Comparison of ENCODE assay signal across 1 cellular context in the genomic region with DNA sequence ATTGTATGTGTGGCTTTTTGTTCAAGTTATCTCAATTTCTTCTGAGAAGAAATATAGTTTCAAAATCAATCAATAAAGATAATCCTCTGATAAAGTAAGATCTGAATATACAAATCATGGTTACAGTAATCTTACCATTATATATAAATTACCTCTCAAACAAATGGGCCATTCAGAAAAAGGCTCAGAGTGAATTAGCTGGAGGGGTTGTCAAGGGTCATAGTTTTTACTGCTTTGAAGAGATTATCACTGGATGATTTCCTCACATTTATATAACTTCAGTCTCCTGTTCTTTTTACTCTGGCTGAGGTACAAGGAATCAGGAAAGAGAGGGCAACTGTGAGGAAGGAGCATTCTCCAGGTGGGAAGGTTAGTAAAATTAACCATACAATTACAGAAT.
TF ChIP-seq lines count a peak whose summit lies in the region.

No MANE protein-coding gene starts in this region.

TF ChIP-seq in HepG2, 621 proteins besides CTCF, POLR2A, EP300 and RAD21 (continued from another document):
- TF ChIP-seq, protein P1, sequence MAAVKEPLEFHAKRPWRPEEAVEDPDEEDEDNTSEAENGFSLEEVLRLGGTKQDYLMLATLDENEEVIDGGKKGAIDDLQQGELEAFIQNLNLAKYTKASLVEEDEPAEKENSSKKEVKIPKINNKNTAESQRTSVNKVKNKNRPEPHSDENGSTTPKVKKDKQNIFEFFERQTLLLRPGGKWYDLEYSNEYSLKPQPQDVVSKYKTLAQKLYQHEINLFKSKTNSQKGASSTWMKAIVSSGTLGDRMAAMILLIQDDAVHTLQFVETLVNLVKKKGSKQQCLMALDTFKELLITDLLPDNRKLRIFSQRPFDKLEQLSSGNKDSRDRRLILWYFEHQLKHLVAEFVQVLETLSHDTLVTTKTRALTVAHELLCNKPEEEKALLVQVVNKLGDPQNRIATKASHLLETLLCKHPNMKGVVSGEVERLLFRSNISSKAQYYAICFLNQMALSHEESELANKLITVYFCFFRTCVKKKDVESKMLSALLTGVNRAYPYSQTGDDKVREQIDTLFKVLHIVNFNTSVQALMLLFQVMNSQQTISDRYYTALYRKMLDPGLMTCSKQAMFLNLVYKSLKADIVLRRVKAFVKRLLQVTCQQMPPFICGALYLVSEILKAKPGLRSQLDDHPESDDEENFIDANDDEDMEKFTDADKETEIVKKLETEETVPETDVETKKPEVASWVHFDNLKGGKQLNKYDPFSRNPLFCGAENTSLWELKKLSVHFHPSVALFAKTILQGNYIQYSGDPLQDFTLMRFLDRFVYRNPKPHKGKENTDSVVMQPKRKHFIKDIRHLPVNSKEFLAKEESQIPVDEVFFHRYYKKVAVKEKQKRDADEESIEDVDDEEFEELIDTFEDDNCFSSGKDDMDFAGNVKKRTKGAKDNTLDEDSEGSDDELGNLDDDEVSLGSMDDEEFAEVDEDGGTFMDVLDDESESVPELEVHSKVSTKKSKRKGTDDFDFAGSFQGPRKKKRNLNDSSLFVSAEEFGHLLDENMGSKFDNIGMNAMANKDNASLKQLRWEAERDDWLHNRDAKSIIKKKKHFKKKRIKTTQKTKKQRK (IDR thresholded peaks at IDR 0.05; ENCODE audit: low read length), result no peak
- TF ChIP-seq ZNF75D (CRISPR knock-in tag; IDR thresholded peaks at IDR 0.05; ENCODE audit: borderline replicate concordance) (no peak), NCOA2 (CRISPR knock-in tag; IDR thresholded peaks at IDR 0.05) (0 out of 2 replicates have a peak, but pooled peaks have one; percentile 18), HNF4G (IDR thresholded peaks at IDR 0.05; ENCODE audit: borderline replicate concordance, low read depth, low read length) (0 out of 2 replicates have a peak, but pooled peaks have one; percentile 13), HNF4G (CRISPR knock-in tag; IDR thresholded peaks at IDR 0.05; ENCODE audit: borderline replicate concordance, low read depth) (no peak)
- TF ChIP-seq, protein P2, sequence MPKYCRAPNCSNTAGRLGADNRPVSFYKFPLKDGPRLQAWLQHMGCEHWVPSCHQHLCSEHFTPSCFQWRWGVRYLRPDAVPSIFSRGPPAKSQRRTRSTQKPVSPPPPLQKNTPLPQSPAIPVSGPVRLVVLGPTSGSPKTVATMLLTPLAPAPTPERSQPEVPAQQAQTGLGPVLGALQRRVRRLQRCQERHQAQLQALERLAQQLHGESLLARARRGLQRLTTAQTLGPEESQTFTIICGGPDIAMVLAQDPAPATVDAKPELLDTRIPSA (CRISPR knock-in tag; IDR thresholded peaks at IDR 0.05; ENCODE audit: borderline replicate concordance), result no peak
- TF ChIP-seq, protein P3, sequence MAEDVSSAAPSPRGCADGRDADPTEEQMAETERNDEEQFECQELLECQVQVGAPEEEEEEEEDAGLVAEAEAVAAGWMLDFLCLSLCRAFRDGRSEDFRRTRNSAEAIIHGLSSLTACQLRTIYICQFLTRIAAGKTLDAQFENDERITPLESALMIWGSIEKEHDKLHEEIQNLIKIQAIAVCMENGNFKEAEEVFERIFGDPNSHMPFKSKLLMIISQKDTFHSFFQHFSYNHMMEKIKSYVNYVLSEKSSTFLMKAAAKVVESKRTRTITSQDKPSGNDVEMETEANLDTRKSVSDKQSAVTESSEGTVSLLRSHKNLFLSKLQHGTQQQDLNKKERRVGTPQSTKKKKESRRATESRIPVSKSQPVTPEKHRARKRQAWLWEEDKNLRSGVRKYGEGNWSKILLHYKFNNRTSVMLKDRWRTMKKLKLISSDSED (CRISPR knock-in tag; IDR thresholded peaks at IDR 0.05), result no peak
- TF ChIP-seq, protein P4, sequence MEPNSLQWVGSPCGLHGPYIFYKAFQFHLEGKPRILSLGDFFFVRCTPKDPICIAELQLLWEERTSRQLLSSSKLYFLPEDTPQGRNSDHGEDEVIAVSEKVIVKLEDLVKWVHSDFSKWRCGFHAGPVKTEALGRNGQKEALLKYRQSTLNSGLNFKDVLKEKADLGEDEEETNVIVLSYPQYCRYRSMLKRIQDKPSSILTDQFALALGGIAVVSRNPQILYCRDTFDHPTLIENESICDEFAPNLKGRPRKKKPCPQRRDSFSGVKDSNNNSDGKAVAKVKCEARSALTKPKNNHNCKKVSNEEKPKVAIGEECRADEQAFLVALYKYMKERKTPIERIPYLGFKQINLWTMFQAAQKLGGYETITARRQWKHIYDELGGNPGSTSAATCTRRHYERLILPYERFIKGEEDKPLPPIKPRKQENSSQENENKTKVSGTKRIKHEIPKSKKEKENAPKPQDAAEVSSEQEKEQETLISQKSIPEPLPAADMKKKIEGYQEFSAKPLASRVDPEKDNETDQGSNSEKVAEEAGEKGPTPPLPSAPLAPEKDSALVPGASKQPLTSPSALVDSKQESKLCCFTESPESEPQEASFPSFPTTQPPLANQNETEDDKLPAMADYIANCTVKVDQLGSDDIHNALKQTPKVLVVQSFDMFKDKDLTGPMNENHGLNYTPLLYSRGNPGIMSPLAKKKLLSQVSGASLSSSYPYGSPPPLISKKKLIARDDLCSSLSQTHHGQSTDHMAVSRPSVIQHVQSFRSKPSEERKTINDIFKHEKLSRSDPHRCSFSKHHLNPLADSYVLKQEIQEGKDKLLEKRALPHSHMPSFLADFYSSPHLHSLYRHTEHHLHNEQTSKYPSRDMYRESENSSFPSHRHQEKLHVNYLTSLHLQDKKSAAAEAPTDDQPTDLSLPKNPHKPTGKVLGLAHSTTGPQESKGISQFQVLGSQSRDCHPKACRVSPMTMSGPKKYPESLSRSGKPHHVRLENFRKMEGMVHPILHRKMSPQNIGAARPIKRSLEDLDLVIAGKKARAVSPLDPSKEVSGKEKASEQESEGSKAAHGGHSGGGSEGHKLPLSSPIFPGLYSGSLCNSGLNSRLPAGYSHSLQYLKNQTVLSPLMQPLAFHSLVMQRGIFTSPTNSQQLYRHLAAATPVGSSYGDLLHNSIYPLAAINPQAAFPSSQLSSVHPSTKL (CRISPR knock-in tag; IDR thresholded peaks at IDR 0.05), result peak; percentile 13; the same call in 1 of the 2 replicates
